In genomic region chr3:36206936-36207620, GRCh38 we compare ENCODE assay signal across 24 cellular contexts.
DNase-seq lines count a peak whose midpoint lies in the region; ATAC-seq and TF ChIP-seq lines count a peak whose summit lies in the region.
"Had no signal": no experiment of that assay in that cellular context is flagged by ENCODE, and none has a peak within 500 bp of the region (broad histone marks: within the 10 kb centered on the region; RNA-seq: fewer than 3 reads in every experiment).

No MANE protein-coding gene starts in this region.

- no peaks in the 10 kb centered on the region for H3K27me3 Mint-ChIP-seq in GM23338 (ENCODE audit: insufficient read depth, low read depth, poor library complexity)
- H3K27me3 Mint-ChIP-seq: B cell, IgD-negative memory B cell, T-cell had no signal

- H3K27me3 ChIP-seq in GM23338 (ENCODE audit: insufficient read depth) (no peaks in the 10 kb centered on the region), PC-3 (ENCODE audit: low read length) (no peaks in the 10 kb centered on the region)

- intact Hi-C loops in PC-3 (cut with micrococcal nuclease) = no loop called here

- H3K36me3 Mint-ChIP-seq in GM23338 (ENCODE audit: low read depth) = no peaks in the 10 kb centered on the region
- H3K36me3 Mint-ChIP-seq: CD8-positive, alpha-beta T cell; IgD-negative memory B cell; T-cell had no signal

- peaks cover 16% of the 10 kb centered on the region for H3K4me1 Mint-ChIP-seq in GM23338
- H3K4me1 Mint-ChIP-seq: B cell, IgD-negative memory B cell, T-cell had no signal

- ATAC-seq in GM23338 (peak; percentile 90), GM21737 (IDR thresholded peaks at IDR 0.05; ENCODE audit: unreplicated experiment) (no peak), PC-3 (no peak)
- ATAC-seq: CD8-positive, alpha-beta T cell; T-cell had no signal

- no TSS peak for BruUV-seq in PC-3 (replicated peaks; lab: Mats Ljungman, UMichigan)

- H3K9me3 Mint-ChIP-seq in GM23338 = no peaks in the 10 kb centered on the region
- H3K9me3 Mint-ChIP-seq: CD8-positive, alpha-beta T cell; H9; T-cell had no signal

- H3K79me2 ChIP-seq in GM23338 (replicated peaks; ENCODE audit: insufficient read depth) = no peaks in the 10 kb centered on the region
- no peaks in the 10 kb centered on the region for H3K79me2 ChIP-seq in PC-3 (ENCODE audit: low read length)

- H3K4me1 ChIP-seq in GM23338 (ENCODE audit: insufficient read depth) (peaks cover under 1% of the 10 kb centered on the region; the same call in 1 of the 2 replicates), HEK293 (ENCODE audit: control insufficient read depth, insufficient read depth, low read length) (peaks cover 13% of the 10 kb centered on the region), PC-3 (ENCODE audit: insufficient read depth, low read length) (peaks cover 1% of the 10 kb centered on the region)
- H3K4me1 ChIP-seq: Caco-2 had no signal

- no peaks in the 10 kb centered on the region for H3K9me2 ChIP-seq in GM23338 (ENCODE audit: insufficient read depth)
- no peaks in the 10 kb centered on the region for H3K9me2 ChIP-seq in PC-3 (replicated peaks; ENCODE audit: low read length)

- H3K36me3 ChIP-seq in GM23338 (ENCODE audit: insufficient read depth) = no peaks in the 10 kb centered on the region
- no peaks in the 10 kb centered on the region for H3K36me3 ChIP-seq in HEK293 (ENCODE audit: control insufficient read depth in 2 of 2, insufficient read depth in 1 of 2, low read length in 2 of 2)
- no peaks in the 10 kb centered on the region for H3K36me3 ChIP-seq in PC-3 (ENCODE audit: low read depth, low read length)

- H3K27ac ChIP-seq in GM23338 (ENCODE audit: low read depth) (no peak overlapping the region), HEK293 (ENCODE audit: extremely low read depth, low read depth, low read length) (no peak overlapping the region), PC-3 (ENCODE audit: low read length) (no peak overlapping the region)
- H3K27ac ChIP-seq: C4-2B had no signal

- H3F3A ChIP-seq in GM23338 (replicated peaks; ENCODE audit: low read depth) (no peaks in the 10 kb centered on the region), PC-3 (ENCODE audit: low read length, unreplicated experiment) (no peaks in the 10 kb centered on the region)

- H3K4me3 Mint-ChIP-seq in GM23338 = no peak overlapping the region
- H3K4me3 Mint-ChIP-seq: B cell; CD8-positive, alpha-beta T cell; H9; IgD-negative memory B cell; T-cell had no signal

- DNase-seq in GM23338 (ENCODE audit: low spot score) (peak; percentile 52), SK-N-DZ (ENCODE audit: low spot score) (peak; percentile 74), left kidney (ENCODE audit: low read depth, low spot score) (peak; percentile 51), PC-3 (no peak), cerebellum (ENCODE audit: low spot score) (no peak), SW480 (ENCODE audit: low spot score) (no peak)
- DNase-seq: Caco-2; CD8-positive, alpha-beta T cell; DMS 273 treated with DMSO at 0.1 percent for 48 hours; DMS79 treated with DMSO at 0.1 percent for 48 hours; GF-D8; H9; NCI-H1092; NCI-H1417 treated with DMSO at 0.1 percent for 48 hours; NCI-H1694 treated with DMSO at 0.1 percent for 48 hours; NCI-H2081; NCI-H526; SIG-M5; T-cell had no signal

- H3K4me2 ChIP-seq in GM23338 = peak overlapping the region; percentile 33
- no peak overlapping the region for H3K4me2 ChIP-seq in PC-3 (ENCODE audit: low read length)

- no peak overlapping the region for H2AFZ ChIP-seq in GM23338
- H2AFZ ChIP-seq in PC-3 (ENCODE audit: low read length) = no peak overlapping the region

- H3K27ac Mint-ChIP-seq in GM23338 = peak overlapping the region; percentile 68
- H3K27ac Mint-ChIP-seq: B cell; CD8-positive, alpha-beta T cell; IgD-negative memory B cell; T-cell had no signal

- H3K4me3 ChIP-seq in GM23338 (no peak overlapping the region), HEK293 (ENCODE audit: low read depth, low read length) (no peak overlapping the region), PC-3 (ENCODE audit: low read length) (no peak overlapping the region)

- POLR2A ChIA-PET in HEK293 (lab: Yijun Ruan, JAX) = no interaction called here
- POLR2A ChIA-PET in PC-3 (lab: Charles Lee; ENCODE audit: unreplicated experiment) = interaction anchor here (0.6 kb wide), 1 partner anchor 348 kb away, joined by 3 read pairs; no protein-coding TSS in a partner anchor

- TF ChIP-seq CTCF in GM23338 (conservative IDR thresholded peaks at IDR 0.05; ENCODE audit: low read depth in 2 of 2) = no peak
- TF ChIP-seq CTCF in HEK293 (tag by site-specific recombination; IDR thresholded peaks at IDR 0.05) = no peak
- TF ChIP-seq CTCF in PC-3 (conservative IDR thresholded peaks at IDR 0.05; ENCODE audit: low read depth, low read length) = no peak

- CTCF ChIA-PET in HEK293 (lab: Yijun Ruan, JAX) = interaction anchor here (0.6 kb wide), 1 partner anchor 330 kb away, joined by 5 read pairs; no protein-coding TSS in a partner anchor
- CTCF ChIA-PET in PC-3 (lab: Charles Lee) = no interaction called here

- no peaks in the 10 kb centered on the region for H3K9me3 ChIP-seq in HEK293 (ENCODE audit: control insufficient read depth, insufficient read depth, low read depth, low read length)
- no peaks in the 10 kb centered on the region for H3K9me3 ChIP-seq in PC-3 (ENCODE audit: low read length)
- H3K9me3 ChIP-seq: Caco-2 had no signal

- H3K9ac ChIP-seq in PC-3 (ENCODE audit: low read length) = no peak overlapping the region

- H4K20me1 ChIP-seq in GM23338 (replicated peaks; ENCODE audit: insufficient read depth) (no peaks in the 10 kb centered on the region), PC-3 (ENCODE audit: low read length) (no peaks in the 10 kb centered on the region)

TF ChIP-seq in GM23338, 12 proteins besides CTCF, POLR2A, EP300 and RAD21 (continues in another document):
- no peak for TF ChIP-seq CREB1 (CRISPR knock-in tag; IDR thresholded peaks at IDR 0.05; ENCODE audit: low read depth)

TF ChIP-seq in HEK293, 187 proteins besides CTCF, POLR2A, EP300 and RAD21 (continues in another document):
- TF ChIP-seq ZNF513 (tag by site-specific recombination; IDR thresholded peaks at IDR 0.05) = 0 out of 2 replicates have a peak, but pooled peaks have one; percentile 18
- TF ChIP-seq GLIS2 (tag by site-specific recombination; IDR thresholded peaks at IDR 0.05) = no peak
- TF ChIP-seq ZSCAN5A (tag by site-specific recombination; IDR thresholded peaks at IDR 0.05) = no peak
- no peak for TF ChIP-seq ZNF791 (tag by site-specific recombination; IDR thresholded peaks at IDR 0.05)
- no peak for TF ChIP-seq ZNF629 (tag by site-specific recombination; IDR thresholded peaks at IDR 0.05)
- TF ChIP-seq ZBTB17 (tag by site-specific recombination; IDR thresholded peaks at IDR 0.05) = no peak
- TF ChIP-seq PRDM6 (tag by site-specific recombination; IDR thresholded peaks at IDR 0.05) = peak; percentile 64
- no peak for TF ChIP-seq GLI4 (tag by site-specific recombination; IDR thresholded peaks at IDR 0.05)
- no peak for TF ChIP-seq ZBTB8A (tag by site-specific recombination; IDR thresholded peaks at IDR 0.05)
- no peak for TF ChIP-seq ZNF560 (tag by site-specific recombination; IDR thresholded peaks at IDR 0.05; ENCODE audit: borderline replicate concordance)
- no peak for TF ChIP-seq ZNF514 (tag by site-specific recombination; IDR thresholded peaks at IDR 0.05)
- TF ChIP-seq ZNF248 (tag by site-specific recombination; IDR thresholded peaks at IDR 0.05) = no peak
- TF ChIP-seq ZNF664 (tag by site-specific recombination; IDR thresholded peaks at IDR 0.05) = no peak
- TF ChIP-seq ZNF362 (tag by site-specific recombination; IDR thresholded peaks at IDR 0.05) = no peak

Comparison
In these comparisons a context has a peak if more than half of its experiments do, and no peak if none do; other contexts are left out.
1. DNase-seq: peak in GM23338 (single experiment), SK-N-DZ (single experiment) and left kidney (single experiment); none in PC-3 (single experiment), cerebellum (single experiment) and SW480 (single experiment).